In the genomic region with DNA sequence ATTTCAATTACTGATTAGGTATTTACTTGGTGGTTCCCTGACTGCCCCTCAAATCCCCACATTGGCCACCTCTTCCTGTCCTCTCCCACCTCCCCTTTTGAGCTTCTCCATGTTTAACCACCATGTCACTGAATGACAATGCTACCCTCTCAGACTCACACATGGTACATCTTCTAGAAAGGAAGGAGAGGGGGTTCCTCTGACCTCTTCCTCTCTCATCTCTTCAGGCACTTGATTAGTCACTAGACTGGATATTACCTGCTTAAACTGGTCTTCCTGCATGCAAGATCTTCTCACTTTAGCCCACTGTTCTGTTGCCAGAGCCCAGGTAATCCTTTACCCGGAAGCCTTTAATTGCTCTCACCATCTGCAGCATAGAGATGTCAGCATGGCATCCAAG, we compare ENCODE assay signal across 17 cellular contexts.
"Had no signal": no experiment of that assay in that cellular context is flagged by ENCODE, and none has a peak within 500 bp of the region (broad histone marks: within the 10 kb centered on the region; RNA-seq: fewer than 3 reads in every experiment).

No MANE protein-coding gene starts in this region.

- H3K27me3 ChIP-seq: gastroesophageal sphincter, heart right ventricle, left lung had no signal

- H3K4me1 ChIP-seq: left lung had no signal

- H3K4me3 ChIP-seq: gastroesophageal sphincter, heart right ventricle, left lung, mucosa of descending colon had no signal

- H3K9me3 ChIP-seq: gastroesophageal sphincter, heart right ventricle, left lung, mucosa of descending colon had no signal

- ATAC-seq: gastroesophageal sphincter; heart right ventricle; left lung; mucosa of descending colon; naive thymus-derived CD8-positive, alpha-beta T cell; stimulated activated naive B cell treated with anti-CD40 and anti-IgM and Interleukin-4, amounts not matched to agents 10 μg/mL and 1 μg/mL and 100 μg/mL, for 72 hours had no signal

- DNase-seq: activated CD4-positive, alpha-beta T cell treated with anti-CD3 and anti-CD28 coated beads for 48 hours; activated CD8-positive, alpha-beta memory T cell treated with anti-CD3 and anti-CD28 coated beads for 24 hours; activated naive CD4-positive, alpha-beta T cell treated with Interleukin-2 at 50 U/mL for 16 hours; activated T-cell treated with anti-CD3 and anti-CD28 coated beads for 4 hours; aorta; erythroblast; heart right ventricle; islet precursor cell; left lung; mucosa of descending colon; naive thymus-derived CD8-positive, alpha-beta T cell; posterior cingulate gyrus; stimulated activated CD4-positive, alpha-beta T cell treated with anti-CD3 and anti-CD28 coated beads, Interleukin-2, amount 100 ng/mL, for 48 hours; stimulated activated naive B cell treated with anti-CD40 and anti-IgM and Interleukin-4, amounts not matched to agents 10 μg/mL and 1 μg/mL and 100 μg/mL, for 72 hours; T-helper 1 cell; trophoblast cell had no signal

- H3K27ac ChIP-seq: gastroesophageal sphincter, heart right ventricle, left lung had no signal

- H3K36me3 ChIP-seq: gastroesophageal sphincter, heart right ventricle, left lung had no signal
